14 cellular contexts compared by ENCODE assay signal in the genomic region with DNA sequence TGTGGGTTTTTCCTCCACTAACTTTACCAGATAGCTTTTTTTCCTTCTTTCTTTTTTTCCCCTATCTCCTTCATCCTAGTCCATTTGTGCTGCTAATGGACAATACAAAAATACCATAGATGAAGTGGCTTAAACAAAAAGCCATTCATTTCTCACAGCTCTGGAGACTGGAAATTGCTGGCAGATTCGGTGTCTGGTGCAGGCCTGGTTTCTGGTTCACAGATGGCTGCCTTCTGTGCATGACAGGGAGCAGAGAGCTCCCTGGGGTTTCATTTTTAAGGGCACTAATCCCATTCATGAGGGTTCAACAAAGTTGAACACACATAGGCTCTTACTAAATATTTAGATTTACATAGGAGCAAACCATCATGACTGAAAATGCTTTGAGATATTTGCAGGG.
"Had no signal": no experiment of that assay in that cellular context is flagged by ENCODE, and none has a peak within 500 bp of the region (broad histone marks: within the 10 kb centered on the region; RNA-seq: fewer than 3 reads in every experiment).

No MANE protein-coding gene starts in this region.

- H3K27ac Mint-ChIP-seq: activated naive CD8-positive, alpha-beta T cell treated with anti-CD3 and anti-CD28 coated beads for 36 hours had no signal

- H3K27ac ChIP-seq: body of pancreas, esophagus squamous epithelium had no signal

- H3K36me3 ChIP-seq: esophagus squamous epithelium had no signal

- H3K36me3 Mint-ChIP-seq: activated naive CD8-positive, alpha-beta T cell treated with anti-CD3 and anti-CD28 coated beads for 36 hours had no signal

- H3K4me3 ChIP-seq: body of pancreas, esophagus squamous epithelium had no signal

- DNase-seq: activated CD4-positive, alpha-beta T cell treated with anti-CD3 and anti-CD28 coated beads, Interleukin-2, amount 50 U/mL, for 1 hour; activated CD8-positive, alpha-beta memory T cell treated with anti-CD3 and anti-CD28 coated beads for 24 hours; activated gamma-delta T cell treated with Interleukin-2 at 50 U/mL for 16 hours; activated naive CD8-positive, alpha-beta T cell treated with anti-CD3 and anti-CD28 coated beads for 36 hours; body of pancreas; central memory CD4-positive, alpha-beta T cell; cortex of kidney; effector CD8-positive, alpha-beta T cell; esophagus squamous epithelium; foreskin fibroblast; kidney glomerular epithelial cell; mesendoderm; stimulated activated CD4-positive, alpha-beta T cell treated with anti-CD3 and anti-CD28 coated beads, Interleukin-1b, Interleukin-23, amount 100 ng/mL, for 48 hours had no signal

- H3K4me1 ChIP-seq: body of pancreas had no signal

- H3K27me3 ChIP-seq: body of pancreas, esophagus squamous epithelium had no signal

- H3K4me1 Mint-ChIP-seq: activated naive CD8-positive, alpha-beta T cell treated with anti-CD3 and anti-CD28 coated beads for 36 hours had no signal

- H3K4me3 Mint-ChIP-seq: activated naive CD8-positive, alpha-beta T cell treated with anti-CD3 and anti-CD28 coated beads for 36 hours; neural crest cell had no signal

- H3K9me3 ChIP-seq: body of pancreas, esophagus squamous epithelium had no signal
